In genomic region chr4:65968873-65969272, GRCh38 we compare ENCODE assay signal across 23 cellular contexts.
A peak's percentile ranks its signal among the peaks of the same experiment; 100 is the strongest.
DNase-seq lines count a peak whose midpoint lies in the region; ATAC-seq and TF ChIP-seq lines count a peak whose summit lies in the region.
"Had no signal": no experiment of that assay in that cellular context is flagged by ENCODE, and none has a peak within 500 bp of the region (broad histone marks: within the 10 kb centered on the region; RNA-seq: fewer than 3 reads in every experiment).

No MANE protein-coding gene starts in this region.

- in situ Hi-C loops in Caki2 (cut with HindIII; ENCODE audit: low pct_unique_long_range_greater_than_20kb, low sequenced_read_pairs): no loop called here

- no peak overlapping the region for H2BK12ac ChIP-seq in trophoblast cell (ENCODE audit: low read length)

- no peaks in the 10 kb centered on the region for H3K9me3 ChIP-seq in trophoblast cell (ENCODE audit: insufficient read depth, low read depth, low read length)
- H3K9me3 ChIP-seq: heart left ventricle, neutrophil, sigmoid colon, testis had no signal

- no peak overlapping the region for H4K91ac ChIP-seq in trophoblast cell (ENCODE audit: low read depth, low read length)

- H2AFZ ChIP-seq in trophoblast cell (ENCODE audit: insufficient read depth, low read length, poor library complexity): no peak overlapping the region

- no peaks in the 10 kb centered on the region for H3K79me1 ChIP-seq in trophoblast cell (ENCODE audit: low read length)

- intact Hi-C loops in lower leg skin (cut with DNase I; ENCODE audit: low total_unique reads): no loop called here

- no peak overlapping the region for H3K4me2 ChIP-seq in trophoblast cell (ENCODE audit: low read length)

- H2BK120ac ChIP-seq in trophoblast cell (ENCODE audit: insufficient read depth, low read length, poor library complexity): no peak overlapping the region

- no peak for TF ChIP-seq CTCF in lower leg skin (IDR thresholded peaks at IDR 0.05)

- H3K4me3 ChIP-seq in lower leg skin (ENCODE audit: low read depth, poor library complexity, severe bottlenecking) (no peak overlapping the region), trophoblast cell (ENCODE audit: low read depth, low read length) (no peak overlapping the region)
- H3K4me3 ChIP-seq: heart left ventricle, sigmoid colon, testis had no signal

- DNase-seq in Caki2 (ENCODE audit: low read depth): peak; percentile 50
- peak; percentile 54 for DNase-seq in RPMI7951 (ENCODE audit: low read depth)
- DNase-seq in glomerular visceral epithelial cell (ENCODE audit: extremely low spot score): peak; percentile 2
- peak; percentile 13 for DNase-seq in renal cortical epithelial cell (ENCODE audit: low read depth)
- no peak for DNase-seq in lower leg skin (ENCODE audit: low spot score in 2 of 2)
- DNase-seq in trophoblast cell: no peak
- DNase-seq: activated CD4-positive, alpha-beta T cell treated with anti-CD3 and anti-CD28 coated beads, Interleukin-2, amount 50 U/mL, for 4 hours; activated naive CD4-positive, alpha-beta T cell treated with anti-CD3 and anti-CD28 coated beads, Interleukin-2, amount 50 U/mL, for 16 hours; C1 segment of cervical spinal cord; DMS53; erythroblast; GOT3; heart left ventricle; midbrain; NCI-H1092; NCI-H226; NK-92 treated with Interleukin-12 subunit alpha and Interleukin-12 subunit beta, amount 100 ng/mL, for 24 hours; RPMI8226; sigmoid colon; stimulated activated CD4-positive, alpha-beta T cell treated with anti-CD3 and anti-CD28 coated beads, Interleukin-2, amount 100 ng/mL, for 24 hours; testis had no signal

- H4K12ac ChIP-seq in trophoblast cell (ENCODE audit: low read depth, low read length): no peak overlapping the region

- H3K27ac ChIP-seq in trophoblast cell (ENCODE audit: low read depth, low read length): no peak overlapping the region
- H3K27ac ChIP-seq: heart left ventricle, neutrophil, sigmoid colon, testis had no signal

- H3K36me3 ChIP-seq in trophoblast cell (ENCODE audit: control insufficient read depth in 1 of 2, insufficient read depth in 2 of 2, low read length in 2 of 2): no peaks in the 10 kb centered on the region
- H3K36me3 ChIP-seq: heart left ventricle, neutrophil, sigmoid colon had no signal

- H4K8ac ChIP-seq in trophoblast cell (ENCODE audit: low read depth, low read length): no peak overlapping the region

- H3K18ac ChIP-seq in trophoblast cell (ENCODE audit: low read length): no peak overlapping the region

- H3K23ac ChIP-seq in trophoblast cell (ENCODE audit: low read length): no peak overlapping the region

- ATAC-seq in activated CD4-positive, CD25-positive, alpha-beta regulatory T cell treated with anti-CD3 and anti-CD28 coated beads, Interleukin-2, amount 50 U/mL, for 24 hours: no peak
- ATAC-seq: heart left ventricle had no signal

- no peak overlapping the region for H2BK5ac ChIP-seq in trophoblast cell (ENCODE audit: low read depth, low read length, poor library complexity)

- WGBS in lower leg skin, 2 donors: 59 to 63% methylated on average over 6 of the region's 6 CpGs
- WGBS in trophoblast cell (ENCODE audit: extremely low coverage, insufficient coverage, insufficient read length): no CpG with 5 or more reads among the region's 6 CpGs

- H3K79me2 ChIP-seq in trophoblast cell (ENCODE audit: control insufficient read depth, insufficient read depth, low read length, poor library complexity): no peaks in the 10 kb centered on the region

- no peak overlapping the region for H2AK5ac ChIP-seq in trophoblast cell (ENCODE audit: low read length)

- no peak overlapping the region for H3K9ac ChIP-seq in trophoblast cell (ENCODE audit: low read length)

- no peak for TF ChIP-seq POLR2A in lower leg skin (IDR thresholded peaks at IDR 0.05)

- H3K4ac ChIP-seq in trophoblast cell (ENCODE audit: low read depth, low read length): no peak overlapping the region

- H3K14ac ChIP-seq in trophoblast cell (ENCODE audit: low read length): no peak overlapping the region

- peaks cover 0 to 4% of the 10 kb centered on the region in 2 experiments for H3K4me1 ChIP-seq in trophoblast cell (ENCODE audit: control insufficient read depth in 1 of 2, insufficient read depth in 2 of 2, low read length in 2 of 2)
- H3K4me1 ChIP-seq: heart left ventricle, sigmoid colon, testis had no signal

- no peaks in the 10 kb centered on the region for H3K27me3 ChIP-seq in trophoblast cell (ENCODE audit: insufficient read depth, low read length)
- H3K27me3 ChIP-seq: heart left ventricle, neutrophil, sigmoid colon, testis had no signal

Comparison
In these comparisons a context has a peak if more than half of its experiments do, and no peak if none do; other contexts are left out.
1. DNase-seq: peak in Caki2 (single experiment), RPMI7951 (single experiment), glomerular visceral epithelial cell (single experiment) and renal cortical epithelial cell (single experiment); none in lower leg skin (0 of 2) and trophoblast cell (0 of 2).